ENCODE assay signal across 10 cellular contexts in the genomic region with DNA sequence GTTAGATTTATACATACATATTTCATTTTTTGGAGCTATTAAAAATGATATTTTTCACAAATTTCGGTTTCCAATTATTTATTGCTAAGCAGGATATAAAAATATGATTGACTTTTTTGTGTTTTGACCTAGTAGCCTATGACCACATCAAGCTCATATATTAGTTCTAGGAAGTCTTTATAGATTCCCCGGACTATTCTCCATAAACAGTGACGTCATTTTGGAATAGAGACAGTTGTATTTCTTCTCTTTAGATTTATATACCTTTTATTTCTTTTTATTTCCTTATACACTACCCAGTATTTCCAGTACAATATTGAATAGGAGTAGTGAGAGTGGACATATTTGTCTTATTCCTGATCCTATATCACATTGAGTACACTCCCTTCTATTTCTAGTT. TPM values are rescaled to one million over a fixed set of nuclear protein-coding genes. Genes with fewer than 3 reads are reported as not detected.
"Had no signal": no experiment of that assay in that cellular context is flagged by ENCODE, and none has a peak within 500 bp of the region (broad histone marks: within the 10 kb centered on the region; RNA-seq: fewer than 3 reads in every experiment).

No MANE protein-coding gene starts in this region.

- H3K4me1 ChIP-seq: HAP-1 had no signal

- ATAC-seq: GM23338, HCT116 had no signal

- H3K36me3 ChIP-seq: HAP-1 had no signal

- H3K9me3 ChIP-seq: HAP-1 had no signal

- H3K4me3 ChIP-seq: GM23338, HAP-1 had no signal

- H3K4me2 ChIP-seq: GM23338, KMS-11 had no signal

- H2AFZ ChIP-seq: GM23338 had no signal

- H3K27ac ChIP-seq: HL-60, KMS-11 had no signal

- H3K9ac ChIP-seq: KMS-11 had no signal

- DNase-seq: H7, HFFc6, IMR-90, KBM-7 had no signal

RNA-seq across cellular contexts. Expression of a gene that starts 31.8 kb away (rescaled TPM):
- total RNA-seq: GM23338, H4, H7, HFFc6, IMR-90 had no signal
- polyA plus RNA-seq: IMR-90 had no signal
